26 cellular contexts compared by ENCODE assay signal in the genomic region with DNA sequence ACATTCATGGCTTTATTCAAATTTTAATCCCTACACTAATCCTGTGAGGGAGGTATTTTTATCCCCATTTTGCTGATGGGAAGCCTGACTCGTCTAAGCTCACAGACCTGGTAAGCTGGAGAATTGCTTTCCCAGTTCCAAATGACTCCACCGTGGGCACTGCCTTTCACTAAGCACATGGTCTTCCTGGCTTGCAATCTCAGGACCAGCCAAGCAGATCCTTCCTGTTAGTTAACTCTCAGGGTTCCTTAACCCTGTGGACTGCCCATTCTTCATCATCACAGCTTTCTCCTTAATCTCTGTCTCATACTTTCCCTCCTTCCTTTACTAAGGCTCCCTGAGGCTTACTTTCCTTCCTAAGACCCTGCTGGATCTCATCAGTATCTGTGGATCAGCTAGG.
DNase-seq lines count a peak whose midpoint lies in the region; ATAC-seq and TF ChIP-seq lines count a peak whose summit lies in the region.
"Had no signal": no experiment of that assay in that cellular context is flagged by ENCODE, and none has a peak within 500 bp of the region (broad histone marks: within the 10 kb centered on the region; RNA-seq: fewer than 3 reads in every experiment).

No MANE protein-coding gene starts in this region.

- peaks cover 5% of the 10 kb centered on the region for H3K36me3 Mint-ChIP-seq in natural killer cell treated with Interleukin-12 subunit alpha and Interleukin-12 subunit beta and Interleukin-15 and Interleukin-18, amount 100 ng/mL, for 72 hours
- H3K36me3 Mint-ChIP-seq: activated naive CD8-positive, alpha-beta T cell treated with anti-CD3 and anti-CD28 coated beads for 36 hours had no signal

- POLR2A ChIA-PET in OCI-LY7 (lab: Charles Lee), result interaction anchor here (0.6 to 2.0 kb wide), 14 partner anchors 9 to 152 kb away, joined by 3 to 10 read pairs (median 4); no protein-coding TSS in a partner anchor

- TF ChIP-seq CTCF in OCI-LY7 (conservative IDR thresholded peaks at IDR 0.05; ENCODE audit: low read length), result no peak
- no peak for TF ChIP-seq CTCF in suprapubic skin (IDR thresholded peaks at IDR 0.05)

- no peak overlapping the region for H3K23ac ChIP-seq in neuronal stem cell (ENCODE audit: low read depth, low read length, poor library complexity)

- no peak overlapping the region for H4K8ac ChIP-seq in neuronal stem cell (ENCODE audit: low read depth, low read length)

- no peaks in the 10 kb centered on the region for H3K36me3 ChIP-seq in OCI-LY7 (ENCODE audit: insufficient read depth, low read length)
- H3K36me3 ChIP-seq in neuronal stem cell (replicated peaks in 1 of 2; ENCODE audit: control insufficient read depth in 2 of 2, insufficient read depth in 2 of 2, low read length in 2 of 2), result no peaks in the 10 kb centered on the region
- H3K36me3 ChIP-seq in suprapubic skin, result no peaks in the 10 kb centered on the region
- H3K36me3 ChIP-seq: prostate gland had no signal

- H2BK120ac ChIP-seq in neuronal stem cell (ENCODE audit: low read depth, low read length), result no peak overlapping the region

- no peaks in the 10 kb centered on the region for H3K79me2 ChIP-seq in OCI-LY7 (ENCODE audit: insufficient read depth, low read depth, low read length)

- peak; percentile 17 for DNase-seq in ELF-1 (ENCODE audit: low read depth, low spot score)
- peak; percentile 40 for DNase-seq in OCI-LY7 (ENCODE audit: low spot score)
- DNase-seq in glomerular visceral epithelial cell (ENCODE audit: extremely low spot score), result peak; percentile 51
- DNase-seq in neuronal stem cell (ENCODE audit: low spot score), result no peak
- DNase-seq in suprapubic skin (ENCODE audit: low spot score in 2 of 2), result no peak
- no peak for DNase-seq in NCI-H774 (lab: John Stamatoyannopoulos, UW)
- no peak for DNase-seq in natural killer cell treated with Interleukin-12 subunit alpha and Interleukin-12 subunit beta and Interleukin-15 and Interleukin-18, amount 100 ng/mL, for 72 hours (ENCODE audit: low spot score)
- DNase-seq: activated CD4-positive, alpha-beta T cell treated with anti-CD3 and anti-CD28 coated beads, Interleukin-2, amount 10 ng/mL, durations not matched to agents 24 days and 14 days; activated gamma-delta T cell; activated naive CD8-positive, alpha-beta T cell treated with anti-CD3 and anti-CD28 coated beads for 36 hours; activated T-cell treated with anti-CD3 and anti-CD28 coated beads, Interleukin-2, amount 50 U/mL, for 24 hours; aorta; left ventricle myocardium superior; MM.1S; naive B cell; NCI-H1417; NCI-H2081; NCI-H524 treated with DMSO at 0.1 percent for 48 hours; occipital lobe; stimulated activated CD4-positive, alpha-beta T cell treated with anti-CD3 and anti-CD28 coated beads, Interleukin-4, amount 100 ng/mL, for 24 hours; trophoblast cell had no signal

- H3K4me1 ChIP-seq in OCI-LY7 (ENCODE audit: insufficient read depth, low read length, poor library complexity, severe bottlenecking), result peaks cover 13% of the 10 kb centered on the region
- H3K4me1 ChIP-seq in neuronal stem cell (ENCODE audit: control insufficient read depth in 2 of 2, insufficient read depth in 1 of 2, low read depth in 1 of 2, low read length in 2 of 2), result no peaks in the 10 kb centered on the region
- H3K4me1 ChIP-seq in suprapubic skin, result no peaks in the 10 kb centered on the region
- H3K4me1 ChIP-seq: prostate gland had no signal

- H3K9me2 ChIP-seq in OCI-LY7 (ENCODE audit: insufficient read depth, low read length), result no peaks in the 10 kb centered on the region

- TF ChIP-seq POLR2A in suprapubic skin (IDR thresholded peaks at IDR 0.05), result no peak

- no CpG with 5 or more reads among the region's 2 CpGs for WGBS in neuronal stem cell (ENCODE audit: extremely low coverage in 2 of 2, insufficient read length in 2 of 2, insufficient replicate concordance in 1 of 2), 2 donors
- WGBS in suprapubic skin, result 56% methylated on average over 2 of the region's 2 CpGs

- H3K79me1 ChIP-seq in neuronal stem cell (ENCODE audit: low read depth, low read length), result no peaks in the 10 kb centered on the region

- H3K9me3 ChIP-seq in OCI-LY7 (ENCODE audit: low read length), result no peaks in the 10 kb centered on the region
- peaks cover 0 to 2% of the 10 kb centered on the region in 2 donors for H3K9me3 ChIP-seq in neuronal stem cell (replicated peaks in 1 of 2; ENCODE audit: control insufficient read depth in 2 of 2, insufficient read depth in 1 of 2, low read depth in 1 of 2, low read length in 2 of 2)
- H3K9me3 ChIP-seq in suprapubic skin, result no peaks in the 10 kb centered on the region
- H3K9me3 ChIP-seq: prostate gland had no signal

- H3K27ac ChIP-seq in OCI-LY7 (ENCODE audit: low read depth, low read length, poor library complexity, severe bottlenecking), result no peak overlapping the region
- H3K27ac ChIP-seq in neuronal stem cell (replicated peaks; ENCODE audit: low read length), result no peak overlapping the region
- no peak overlapping the region for H3K27ac ChIP-seq in suprapubic skin
- H3K27ac ChIP-seq: KMS-11, prostate gland had no signal

- BruUV-seq in OCI-LY7 (replicated peaks; lab: Mats Ljungman, UMichigan), result no TSS peak

- H3K4ac ChIP-seq in neuronal stem cell (ENCODE audit: low read length), result no peak overlapping the region

- peaks cover 0 to 4% of the 10 kb centered on the region in 2 donors for H3K27me3 Mint-ChIP-seq in natural killer cell treated with Interleukin-12 subunit alpha and Interleukin-12 subunit beta and Interleukin-15 and Interleukin-18, amount 100 ng/mL, for 72 hours
- H3K27me3 Mint-ChIP-seq: naive B cell had no signal

- no peak for TF ChIP-seq EP300 in suprapubic skin (IDR thresholded peaks at IDR 0.05)

- H4K91ac ChIP-seq in neuronal stem cell (ENCODE audit: low read depth, low read length, poor library complexity), result no peak overlapping the region

- H3K27ac Mint-ChIP-seq in natural killer cell treated with Interleukin-12 subunit alpha and Interleukin-12 subunit beta and Interleukin-15 and Interleukin-18, amount 100 ng/mL, for 72 hours, result no peak overlapping the region
- H3K27ac Mint-ChIP-seq: activated CD4-positive, alpha-beta T cell treated with anti-CD3 and anti-CD28 coated beads, Interleukin-2, amount 10 ng/mL, durations not matched to agents 24 days and 14 days; activated naive CD8-positive, alpha-beta T cell treated with anti-CD3 and anti-CD28 coated beads for 36 hours; activated T-cell treated with anti-CD3 and anti-CD28 coated beads, Interleukin-2, amount 50 U/mL, for 24 hours; mesothelial cell of epicardium; T-helper 2 cell treated with Interferon-gamma antibody and Interleukin-4, amounts not matched to agents 5 μg/mL and 100 μg/mL, for 36 hours had no signal

- no peak overlapping the region for H3K4me3 ChIP-seq in OCI-LY7 (ENCODE audit: low read depth, low read length, poor library complexity, severe bottlenecking)
- H3K4me3 ChIP-seq in neuronal stem cell (ENCODE audit: low read length in 2 of 2), result no peak overlapping the region
- H3K4me3 ChIP-seq in suprapubic skin, result no peak overlapping the region
- H3K4me3 ChIP-seq: prostate gland had no signal

- H3K9me3 Mint-ChIP-seq in natural killer cell treated with Interleukin-12 subunit alpha and Interleukin-12 subunit beta and Interleukin-15 and Interleukin-18, amount 100 ng/mL, for 72 hours, result peaks cover 3% of the 10 kb centered on the region
- H3K9me3 Mint-ChIP-seq: activated T-cell treated with anti-CD3 and anti-CD28 coated beads, Interleukin-2, amount 50 U/mL, for 24 hours; T-helper 2 cell treated with Interferon-gamma antibody and Interleukin-4, amounts not matched to agents 5 μg/mL and 100 μg/mL, for 36 hours had no signal

- H3K4me3 Mint-ChIP-seq in natural killer cell treated with Interleukin-12 subunit alpha and Interleukin-12 subunit beta and Interleukin-15 and Interleukin-18, amount 100 ng/mL, for 72 hours, result no peak overlapping the region
- H3K4me3 Mint-ChIP-seq: activated CD4-positive, alpha-beta T cell treated with anti-CD3 and anti-CD28 coated beads, Interleukin-2, amount 10 ng/mL, durations not matched to agents 24 days and 14 days; activated naive CD8-positive, alpha-beta T cell treated with anti-CD3 and anti-CD28 coated beads for 36 hours; activated T-cell treated with anti-CD3 and anti-CD28 coated beads, Interleukin-2, amount 50 U/mL, for 24 hours; mesothelial cell of epicardium; naive B cell; T-helper 2 cell treated with Interferon-gamma antibody and Interleukin-4, amounts not matched to agents 5 μg/mL and 100 μg/mL, for 36 hours had no signal

- intact Hi-C loops in OCI-LY7 (cut with micrococcal nuclease; ENCODE audit: unreplicated experiment), result no loop called here

- H3K9ac ChIP-seq in neuronal stem cell (ENCODE audit: low read depth, low read length, poor library complexity), result no peak overlapping the region
- H3K9ac ChIP-seq: KMS-11 had no signal

- H3K27me3 ChIP-seq in neuronal stem cell (ENCODE audit: control insufficient read depth in 3 of 3, insufficient read depth in 3 of 3, low read depth in 1 of 3, low read length in 3 of 3) (no peaks in the 10 kb centered on the region), suprapubic skin (no peaks in the 10 kb centered on the region)

- H2AFZ ChIP-seq in OCI-LY7 (ENCODE audit: low read length), result peak overlapping the region; percentile 88
- peak overlapping the region; percentile 12 for H2AFZ ChIP-seq in neuronal stem cell (ENCODE audit: low read length)

- H3K4me2 ChIP-seq in OCI-LY7 (ENCODE audit: low read length) (peak overlapping the region; percentile 39), neuronal stem cell (ENCODE audit: insufficient read depth, low read length, poor library complexity, severe bottlenecking) (no peak overlapping the region)
- H3K4me2 ChIP-seq: KMS-11 had no signal

- no peak overlapping the region for H2BK15ac ChIP-seq in neuronal stem cell (ENCODE audit: low read length)

- no peaks in the 10 kb centered on the region for H4K20me1 ChIP-seq in OCI-LY7 (ENCODE audit: insufficient read depth, low read length)

- no peak overlapping the region for H2BK12ac ChIP-seq in neuronal stem cell (ENCODE audit: low read length)

- H2AK5ac ChIP-seq in neuronal stem cell (ENCODE audit: low read depth, low read length), result no peak overlapping the region

- H2BK5ac ChIP-seq in neuronal stem cell (ENCODE audit: low read length), result no peak overlapping the region

- H3K14ac ChIP-seq in neuronal stem cell (ENCODE audit: low read length), result no peak overlapping the region

- CTCF ChIA-PET in OCI-LY7 (lab: Charles Lee; ENCODE audit: unreplicated experiment), result no interaction called here

- no peak for ATAC-seq in GM18511 (IDR thresholded peaks at IDR 0.05; ENCODE audit: unreplicated experiment)
- no peak for ATAC-seq in natural killer cell treated with Interleukin-12 subunit alpha and Interleukin-12 subunit beta and Interleukin-15 and Interleukin-18, amount 100 ng/mL, for 72 hours

- H3K18ac ChIP-seq in neuronal stem cell (ENCODE audit: low read length), result peak overlapping the region; percentile 74

- peaks cover 16 to 19% of the 10 kb centered on the region in 2 donors for H3K4me1 Mint-ChIP-seq in natural killer cell treated with Interleukin-12 subunit alpha and Interleukin-12 subunit beta and Interleukin-15 and Interleukin-18, amount 100 ng/mL, for 72 hours (ENCODE audit: low read depth in 2 of 2)
- H3K4me1 Mint-ChIP-seq: activated CD4-positive, alpha-beta T cell treated with anti-CD3 and anti-CD28 coated beads, Interleukin-2, amount 10 ng/mL, durations not matched to agents 24 days and 14 days; activated naive CD8-positive, alpha-beta T cell treated with anti-CD3 and anti-CD28 coated beads for 36 hours had no signal

Comparison
In these comparisons a context has a peak if more than half of its experiments do, and no peak if none do; other contexts are left out.
1. DNase-seq: peak in ELF-1 (single experiment), OCI-LY7 (single experiment) and glomerular visceral epithelial cell (single experiment); none in neuronal stem cell (single experiment), suprapubic skin (0 of 2), NCI-H774 (single experiment) and natural killer cell treated with Interleukin-12 subunit alpha and Interleukin-12 subunit beta and Interleukin-15 and Interleukin-18, amount 100 ng/mL, for 72 hours (single experiment).